ENCODE assay signal across 16 cellular contexts in genomic region chr12:131916306-131917138, GRCh38.
"Had no signal": no experiment of that assay in that cellular context is flagged by ENCODE, and none has a peak within 500 bp of the region (broad histone marks: within the 10 kb centered on the region; RNA-seq: fewer than 3 reads in every experiment).

No MANE protein-coding gene starts in this region.

- H3K4me3 ChIP-seq: gastroesophageal sphincter, mucosa of descending colon, prostate gland, testis had no signal

- H3K27me3 ChIP-seq: gastroesophageal sphincter, testis had no signal

- H3K9me3 ChIP-seq: gastroesophageal sphincter, mucosa of descending colon, prostate gland, testis had no signal

- DNase-seq: activated effector memory CD4-positive, alpha-beta T cell treated with anti-CD3 and anti-CD28 coated beads, Interleukin-2, amount 50 U/mL, for 16 hours; activated T-cell treated with anti-CD3 and anti-CD28 coated beads, Interleukin-2, amount 50 U/mL, for 24 hours; amniotic stem cell; effector memory CD8-positive, alpha-beta T cell; mucosa of descending colon; natural killer cell; occipital lobe; stimulated activated CD4-positive, alpha-beta T cell treated with anti-CD3 and anti-CD28 coated beads, Interleukin-4, amount 100 ng/mL, for 1 hour; stimulated activated CD8-positive, alpha-beta memory T cell treated with anti-CD3 and anti-CD28 coated beads, Interleukin-4, amount 100 ng/mL, for 48 hours; testis had no signal

- FAIRE-seq: urothelium cell line had no signal

- ATAC-seq: activated CD4-positive, CD25-positive, alpha-beta regulatory T cell treated with anti-CD3 and anti-CD28 coated beads, Interleukin-2, amount 50 U/mL, for 24 hours; activated naive CD4-positive, alpha-beta T cell treated with anti-CD3 and anti-CD28 coated beads, Interleukin-2, amount 50 U/mL, for 72 hours; effector memory CD8-positive, alpha-beta T cell; gastroesophageal sphincter; mucosa of descending colon had no signal

- H3K27ac ChIP-seq: epithelial cell of prostate, prostate gland, testis had no signal

- H3K4me1 ChIP-seq: prostate gland had no signal
